ENCODE assay signal across 1 cellular context in the genomic region with DNA sequence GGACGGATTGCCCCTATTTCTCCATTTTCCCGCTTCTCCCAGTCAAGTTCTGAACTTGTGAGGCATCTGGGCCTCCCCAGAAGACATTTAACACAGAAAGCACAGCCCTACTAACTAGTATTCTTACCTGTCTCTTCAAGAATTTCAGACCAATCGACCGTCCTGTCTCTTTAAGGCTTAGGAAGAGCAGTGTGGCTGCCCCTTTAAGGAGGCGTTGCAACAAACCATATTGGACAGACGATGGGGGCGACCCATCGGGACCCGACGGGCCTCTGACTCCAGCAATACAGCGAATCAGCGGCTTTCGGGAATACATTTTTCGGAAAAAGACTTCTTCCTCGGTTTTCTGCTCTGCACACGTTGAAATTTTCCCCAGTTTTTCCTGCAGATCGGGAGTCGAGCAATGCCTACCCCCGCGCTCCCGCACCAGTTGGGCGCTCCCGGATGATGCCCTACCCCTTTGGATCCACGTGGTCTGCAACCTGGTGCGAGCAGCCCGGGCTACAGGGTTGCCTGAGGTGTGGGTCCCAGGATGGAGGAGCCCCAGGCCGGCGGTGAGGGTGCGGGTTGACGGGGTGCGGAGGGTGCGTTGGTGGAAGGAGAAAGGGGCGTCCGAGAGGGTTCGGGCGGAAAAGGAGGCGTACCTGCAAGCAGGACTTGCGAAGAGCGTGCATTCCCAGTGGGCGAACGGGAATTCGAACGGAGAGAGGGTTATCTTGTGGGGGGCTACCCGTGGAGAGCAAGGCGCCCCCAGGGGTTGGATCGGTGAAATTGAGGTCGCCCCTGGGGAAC.
A peak's percentile ranks its signal among the peaks of the same experiment; 100 is the strongest.
TF ChIP-seq lines count a peak whose summit lies in the region.

A gene with protein sequence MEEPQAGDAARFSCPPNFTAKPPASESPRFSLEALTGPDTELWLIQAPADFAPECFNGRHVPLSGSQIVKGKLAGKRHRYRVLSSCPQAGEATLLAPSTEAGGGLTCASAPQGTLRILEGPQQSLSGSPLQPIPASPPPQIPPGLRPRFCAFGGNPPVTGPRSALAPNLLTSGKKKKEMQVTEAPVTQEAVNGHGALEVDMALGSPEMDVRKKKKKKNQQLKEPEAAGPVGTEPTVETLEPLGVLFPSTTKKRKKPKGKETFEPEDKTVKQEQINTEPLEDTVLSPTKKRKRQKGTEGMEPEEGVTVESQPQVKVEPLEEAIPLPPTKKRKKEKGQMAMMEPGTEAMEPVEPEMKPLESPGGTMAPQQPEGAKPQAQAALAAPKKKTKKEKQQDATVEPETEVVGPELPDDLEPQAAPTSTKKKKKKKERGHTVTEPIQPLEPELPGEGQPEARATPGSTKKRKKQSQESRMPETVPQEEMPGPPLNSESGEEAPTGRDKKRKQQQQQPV (plus strand): TSS at position 480 of the 792 bp plus-strand sequence. CDS start 53 bp downstream, at position 533.

TF ChIP-seq in WTC11, 78 proteins besides CTCF, POLR2A, EP300 and RAD21 (continued from another document):
- TF ChIP-seq, protein P1, sequence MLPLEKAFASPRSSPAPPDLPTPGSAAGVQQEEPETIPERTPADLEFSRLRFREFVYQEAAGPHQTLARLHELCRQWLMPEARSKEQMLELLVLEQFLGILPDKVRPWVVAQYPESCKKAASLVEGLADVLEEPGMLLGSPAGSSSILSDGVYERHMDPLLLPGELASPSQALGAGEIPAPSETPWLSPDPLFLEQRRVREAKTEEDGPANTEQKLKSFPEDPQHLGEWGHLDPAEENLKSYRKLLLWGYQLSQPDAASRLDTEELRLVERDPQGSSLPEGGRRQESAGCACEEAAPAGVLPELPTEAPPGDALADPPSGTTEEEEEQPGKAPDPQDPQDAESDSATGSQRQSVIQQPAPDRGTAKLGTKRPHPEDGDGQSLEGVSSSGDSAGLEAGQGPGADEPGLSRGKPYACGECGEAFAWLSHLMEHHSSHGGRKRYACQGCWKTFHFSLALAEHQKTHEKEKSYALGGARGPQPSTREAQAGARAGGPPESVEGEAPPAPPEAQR (CRISPR knock-in tag; IDR thresholded peaks at IDR 0.05): no peak
- TF ChIP-seq HMGA2 (CRISPR knock-in tag; IDR thresholded peaks at IDR 0.05): no peak
- no peak for TF ChIP-seq ELF4 (CRISPR knock-in tag; IDR thresholded peaks at IDR 0.05; ENCODE audit: low read depth)
- TF ChIP-seq NFE2L1 (CRISPR knock-in tag; IDR thresholded peaks at IDR 0.05): no peak
- no peak for TF ChIP-seq NFYB (CRISPR knock-in tag; conservative IDR thresholded peaks at IDR 0.05; ENCODE audit: low read depth)
- TF ChIP-seq FOXJ3 (CRISPR knock-in tag; IDR thresholded peaks at IDR 0.05; ENCODE audit: borderline replicate concordance): no peak
- TF ChIP-seq, protein P2, sequence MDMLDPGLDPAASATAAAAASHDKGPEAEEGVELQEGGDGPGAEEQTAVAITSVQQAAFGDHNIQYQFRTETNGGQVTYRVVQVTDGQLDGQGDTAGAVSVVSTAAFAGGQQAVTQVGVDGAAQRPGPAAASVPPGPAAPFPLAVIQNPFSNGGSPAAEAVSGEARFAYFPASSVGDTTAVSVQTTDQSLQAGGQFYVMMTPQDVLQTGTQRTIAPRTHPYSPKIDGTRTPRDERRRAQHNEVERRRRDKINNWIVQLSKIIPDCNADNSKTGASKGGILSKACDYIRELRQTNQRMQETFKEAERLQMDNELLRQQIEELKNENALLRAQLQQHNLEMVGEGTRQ (CRISPR knock-in tag; IDR thresholded peaks at IDR 0.05): peak; percentile 87
- TF ChIP-seq NR3C1 (CRISPR knock-in tag; conservative IDR thresholded peaks at IDR 0.05; ENCODE audit: low read depth): no peak
- no peak for TF ChIP-seq IRF2 (CRISPR knock-in tag; IDR thresholded peaks at IDR 0.05; ENCODE audit: borderline replicate concordance, low read depth)
- TF ChIP-seq, protein P3, sequence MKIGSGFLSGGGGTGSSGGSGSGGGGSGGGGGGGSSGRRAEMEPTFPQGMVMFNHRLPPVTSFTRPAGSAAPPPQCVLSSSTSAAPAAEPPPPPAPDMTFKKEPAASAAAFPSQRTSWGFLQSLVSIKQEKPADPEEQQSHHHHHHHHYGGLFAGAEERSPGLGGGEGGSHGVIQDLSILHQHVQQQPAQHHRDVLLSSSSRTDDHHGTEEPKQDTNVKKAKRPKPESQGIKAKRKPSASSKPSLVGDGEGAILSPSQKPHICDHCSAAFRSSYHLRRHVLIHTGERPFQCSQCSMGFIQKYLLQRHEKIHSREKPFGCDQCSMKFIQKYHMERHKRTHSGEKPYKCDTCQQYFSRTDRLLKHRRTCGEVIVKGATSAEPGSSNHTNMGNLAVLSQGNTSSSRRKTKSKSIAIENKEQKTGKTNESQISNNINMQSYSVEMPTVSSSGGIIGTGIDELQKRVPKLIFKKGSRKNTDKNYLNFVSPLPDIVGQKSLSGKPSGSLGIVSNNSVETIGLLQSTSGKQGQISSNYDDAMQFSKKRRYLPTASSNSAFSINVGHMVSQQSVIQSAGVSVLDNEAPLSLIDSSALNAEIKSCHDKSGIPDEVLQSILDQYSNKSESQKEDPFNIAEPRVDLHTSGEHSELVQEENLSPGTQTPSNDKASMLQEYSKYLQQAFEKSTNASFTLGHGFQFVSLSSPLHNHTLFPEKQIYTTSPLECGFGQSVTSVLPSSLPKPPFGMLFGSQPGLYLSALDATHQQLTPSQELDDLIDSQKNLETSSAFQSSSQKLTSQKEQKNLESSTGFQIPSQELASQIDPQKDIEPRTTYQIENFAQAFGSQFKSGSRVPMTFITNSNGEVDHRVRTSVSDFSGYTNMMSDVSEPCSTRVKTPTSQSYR (CRISPR knock-in tag; IDR thresholded peaks at IDR 0.05): no peak
- no peak for TF ChIP-seq ZNF416 (CRISPR knock-in tag; IDR thresholded peaks at IDR 0.05)
- no peak for TF ChIP-seq PRRX2 (CRISPR knock-in tag; IDR thresholded peaks at IDR 0.05)
- TF ChIP-seq ZNF396 (CRISPR knock-in tag; IDR thresholded peaks at IDR 0.05; ENCODE audit: borderline replicate concordance): no peak
- TF ChIP-seq, protein P4, sequence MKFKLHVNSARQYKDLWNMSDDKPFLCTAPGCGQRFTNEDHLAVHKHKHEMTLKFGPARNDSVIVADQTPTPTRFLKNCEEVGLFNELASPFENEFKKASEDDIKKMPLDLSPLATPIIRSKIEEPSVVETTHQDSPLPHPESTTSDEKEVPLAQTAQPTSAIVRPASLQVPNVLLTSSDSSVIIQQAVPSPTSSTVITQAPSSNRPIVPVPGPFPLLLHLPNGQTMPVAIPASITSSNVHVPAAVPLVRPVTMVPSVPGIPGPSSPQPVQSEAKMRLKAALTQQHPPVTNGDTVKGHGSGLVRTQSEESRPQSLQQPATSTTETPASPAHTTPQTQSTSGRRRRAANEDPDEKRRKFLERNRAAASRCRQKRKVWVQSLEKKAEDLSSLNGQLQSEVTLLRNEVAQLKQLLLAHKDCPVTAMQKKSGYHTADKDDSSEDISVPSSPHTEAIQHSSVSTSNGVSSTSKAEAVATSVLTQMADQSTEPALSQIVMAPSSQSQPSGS (CRISPR knock-in tag; IDR thresholded peaks at IDR 0.05; ENCODE audit: borderline replicate concordance, low read depth): no peak
- TF ChIP-seq, protein P5, sequence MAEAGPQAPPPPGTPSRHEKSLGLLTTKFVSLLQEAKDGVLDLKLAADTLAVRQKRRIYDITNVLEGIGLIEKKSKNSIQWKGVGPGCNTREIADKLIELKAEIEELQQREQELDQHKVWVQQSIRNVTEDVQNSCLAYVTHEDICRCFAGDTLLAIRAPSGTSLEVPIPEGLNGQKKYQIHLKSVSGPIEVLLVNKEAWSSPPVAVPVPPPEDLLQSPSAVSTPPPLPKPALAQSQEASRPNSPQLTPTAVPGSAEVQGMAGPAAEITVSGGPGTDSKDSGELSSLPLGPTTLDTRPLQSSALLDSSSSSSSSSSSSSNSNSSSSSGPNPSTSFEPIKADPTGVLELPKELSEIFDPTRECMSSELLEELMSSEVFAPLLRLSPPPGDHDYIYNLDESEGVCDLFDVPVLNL (CRISPR knock-in tag; IDR thresholded peaks at IDR 0.05; ENCODE audit: borderline replicate concordance, low read depth): no peak; the same call in 1 of the 2 replicates
- TF ChIP-seq, protein P6, sequence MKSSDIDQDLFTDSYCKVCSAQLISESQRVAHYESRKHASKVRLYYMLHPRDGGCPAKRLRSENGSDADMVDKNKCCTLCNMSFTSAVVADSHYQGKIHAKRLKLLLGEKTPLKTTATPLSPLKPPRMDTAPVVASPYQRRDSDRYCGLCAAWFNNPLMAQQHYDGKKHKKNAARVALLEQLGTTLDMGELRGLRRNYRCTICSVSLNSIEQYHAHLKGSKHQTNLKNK (CRISPR knock-in tag; IDR thresholded peaks at IDR 0.05): 0 out of 2 replicates have a peak, but pooled peaks have one; percentile 22
- TF ChIP-seq RORB (CRISPR knock-in tag; IDR thresholded peaks at IDR 0.05): no peak
- TF ChIP-seq TEAD1 (CRISPR knock-in tag; IDR thresholded peaks at IDR 0.05): peak; percentile 82; the same call in 1 of the 2 replicates
- TF ChIP-seq OVOL2 (CRISPR knock-in tag; IDR thresholded peaks at IDR 0.05; ENCODE audit: borderline replicate concordance): no peak
- no peak for TF ChIP-seq TEAD4 (CRISPR knock-in tag; IDR thresholded peaks at IDR 0.05)
- TF ChIP-seq ATF1 (CRISPR knock-in tag; IDR thresholded peaks at IDR 0.05): no peak
- TF ChIP-seq ZNF263 (CRISPR knock-in tag; IDR thresholded peaks at IDR 0.05; ENCODE audit: low read depth): no peak
- TF ChIP-seq FOXP1 (CRISPR knock-in tag; IDR thresholded peaks at IDR 0.05; ENCODE audit: borderline replicate concordance): peak; percentile 60; the same call in 1 of the 2 replicates
- TF ChIP-seq KAT7 (CRISPR knock-in tag; IDR thresholded peaks at IDR 0.05; ENCODE audit: borderline replicate concordance): no peak
- no peak for TF ChIP-seq TP53 (CRISPR knock-in tag; IDR thresholded peaks at IDR 0.05)
- TF ChIP-seq SP1 (CRISPR knock-in tag; conservative IDR thresholded peaks at IDR 0.05): peak; percentile 80
- TF ChIP-seq ZNF232 (CRISPR knock-in tag; IDR thresholded peaks at IDR 0.05): 0 out of 2 replicates have a peak, but pooled peaks have one; percentile 29
- TF ChIP-seq CREB1 (CRISPR knock-in tag; IDR thresholded peaks at IDR 0.05): no peak
- TF ChIP-seq MXD4 (CRISPR knock-in tag; IDR thresholded peaks at IDR 0.05; ENCODE audit: borderline replicate concordance): no peak
- TF ChIP-seq RELA (CRISPR knock-in tag; IDR thresholded peaks at IDR 0.05; ENCODE audit: borderline replicate concordance): no peak
- no peak for TF ChIP-seq TCF7 (CRISPR knock-in tag; IDR thresholded peaks at IDR 0.05; ENCODE audit: low read depth)
- TF ChIP-seq ZNF138 (CRISPR knock-in tag; conservative IDR thresholded peaks at IDR 0.05): no peak
